ENCODE assay signal across 24 cellular contexts in genomic region chr11:81071641-81072040, GRCh38.
DNase-seq lines count a peak whose midpoint lies in the region; ATAC-seq and TF ChIP-seq lines count a peak whose summit lies in the region.
"Had no signal": no experiment of that assay in that cellular context is flagged by ENCODE, and none has a peak within 500 bp of the region (broad histone marks: within the 10 kb centered on the region; RNA-seq: fewer than 3 reads in every experiment).

No MANE protein-coding gene starts in this region.

- in situ Hi-C loops in ACHN (cut with HindIII; ENCODE audit: low pct_ligation_motif_present, low pct_unique_long_range_greater_than_20kb, low sequenced_read_pairs), result no loop called here

- no peak overlapping the region for H3K27ac Mint-ChIP-seq in MCF 10A (ENCODE audit: low read depth, unreplicated experiment)
- H3K27ac Mint-ChIP-seq: activated naive CD4-positive, alpha-beta T cell treated with anti-CD3 and anti-CD28 coated beads, Interleukin-2, amount 50 U/mL, for 72 hours; activated T-helper 1 cell treated with anti-CD3 and anti-CD28 coated beads, Interleukin-12 subunit alpha, Interleukin-12 subunit beta, Interleukin-2, Interleukin-4 antibody, amounts not matched to agents 30 ng/mL and 10 ng/mL and 1 ng/mL, durations not matched to agents 14 hours and 24 hours and 36 hours; stimulated activated memory B cell treated with anti-CD40 and anti-IgM and Interleukin-4, amounts not matched to agents 10 μg/mL and 1 μg/mL and 100 μg/mL, for 72 hours had no signal

- BruUV-seq in MCF 10A (replicated peaks; lab: Mats Ljungman, UMichigan), result no TSS peak

- no peak overlapping the region for H3K4me3 ChIP-seq in breast epithelium
- H3K4me3 ChIP-seq: A549, ascending aorta, prostate gland, uterus had no signal

- ATAC-seq in foreskin keratinocyte, result peak; percentile 94
- no peak for ATAC-seq in HG02642 (IDR thresholded peaks at IDR 0.05; ENCODE audit: poor library complexity, unreplicated experiment)
- no peak for ATAC-seq in GM18511 (IDR thresholded peaks at IDR 0.05; ENCODE audit: unreplicated experiment)
- ATAC-seq: A549; activated naive CD4-positive, alpha-beta T cell treated with anti-CD3 and anti-CD28 coated beads, Interleukin-2, amount 50 U/mL, for 72 hours; left lobe of liver; stimulated activated memory B cell treated with anti-CD40 and anti-IgM and Interleukin-4, amounts not matched to agents 10 μg/mL and 1 μg/mL and 100 μg/mL, for 72 hours had no signal

- H3K27me3 ChIP-seq in breast epithelium (no peaks in the 10 kb centered on the region), foreskin keratinocyte (no peaks in the 10 kb centered on the region)
- H3K27me3 ChIP-seq: ascending aorta, uterus had no signal

- TF ChIP-seq CTCF in MCF 10A (IDR thresholded peaks at IDR 0.05; ENCODE audit: unreplicated experiment) (no peak), breast epithelium (IDR thresholded peaks at IDR 0.05) (no peak), foreskin keratinocyte (conservative IDR thresholded peaks at IDR 0.05) (no peak)

- CTCF ChIA-PET in MCF 10A (lab: Yijun Ruan, JAX), result interaction anchor here (0.7 kb wide), 1 partner anchor 11 kb away, joined by 3 read pairs; no protein-coding TSS in a partner anchor

- no peaks in the 10 kb centered on the region for H3K36me3 Mint-ChIP-seq in MCF 10A (ENCODE audit: insufficient read depth, unreplicated experiment)
- H3K36me3 Mint-ChIP-seq: activated naive CD4-positive, alpha-beta T cell treated with anti-CD3 and anti-CD28 coated beads, Interleukin-2, amount 50 U/mL, for 72 hours; stimulated activated memory B cell treated with anti-CD40 and anti-IgM and Interleukin-4, amounts not matched to agents 10 μg/mL and 1 μg/mL and 100 μg/mL, for 72 hours had no signal

- intact Hi-C loops in MCF 10A (cut with micrococcal nuclease) (no loop called here), breast epithelium (cut with DNase I; ENCODE audit: low total_unique reads) (no loop called here)

- H3K9me3 ChIP-seq in breast epithelium, result no peaks in the 10 kb centered on the region
- H3K9me3 ChIP-seq: A549, ascending aorta, prostate gland, uterus had no signal

- no peaks in the 10 kb centered on the region for H3K9me3 Mint-ChIP-seq in MCF 10A (ENCODE audit: unreplicated experiment)
- H3K9me3 Mint-ChIP-seq: activated T-helper 1 cell treated with anti-CD3 and anti-CD28 coated beads, Interleukin-12 subunit alpha, Interleukin-12 subunit beta, Interleukin-2, Interleukin-4 antibody, amounts not matched to agents 30 ng/mL and 10 ng/mL and 1 ng/mL, durations not matched to agents 14 hours and 24 hours and 36 hours; nephron progenitor cell had no signal

- H3K4me1 Mint-ChIP-seq in MCF 10A (ENCODE audit: insufficient read depth, unreplicated experiment), result no peaks in the 10 kb centered on the region
- H3K4me1 Mint-ChIP-seq: stimulated activated memory B cell treated with anti-CD40 and anti-IgM and Interleukin-4, amounts not matched to agents 10 μg/mL and 1 μg/mL and 100 μg/mL, for 72 hours had no signal

- H3K27me3 Mint-ChIP-seq in MCF 10A (ENCODE audit: insufficient read depth, unreplicated experiment), result no peaks in the 10 kb centered on the region
- H3K27me3 Mint-ChIP-seq: stimulated activated memory B cell treated with anti-CD40 and anti-IgM and Interleukin-4, amounts not matched to agents 10 μg/mL and 1 μg/mL and 100 μg/mL, for 72 hours had no signal

- no peaks in the 10 kb centered on the region for H3K4me1 ChIP-seq in breast epithelium
- no peaks in the 10 kb centered on the region for H3K4me1 ChIP-seq in foreskin keratinocyte
- H3K4me1 ChIP-seq: A549, ascending aorta, prostate gland, uterus had no signal

- no peak overlapping the region for H3K4me3 Mint-ChIP-seq in MCF 10A (ENCODE audit: unreplicated experiment)
- H3K4me3 Mint-ChIP-seq: activated T-helper 1 cell treated with anti-CD3 and anti-CD28 coated beads, Interleukin-12 subunit alpha, Interleukin-12 subunit beta, Interleukin-2, Interleukin-4 antibody, amounts not matched to agents 30 ng/mL and 10 ng/mL and 1 ng/mL, durations not matched to agents 14 hours and 24 hours and 36 hours; stimulated activated memory B cell treated with anti-CD40 and anti-IgM and Interleukin-4, amounts not matched to agents 10 μg/mL and 1 μg/mL and 100 μg/mL, for 72 hours had no signal

- H3K27ac ChIP-seq in breast epithelium (no peak overlapping the region), foreskin keratinocyte (no peak overlapping the region)
- H3K27ac ChIP-seq: A549, ascending aorta, KMS-11, prostate gland, uterus had no signal

- H3K36me3 ChIP-seq in breast epithelium, result no peaks in the 10 kb centered on the region
- H3K36me3 ChIP-seq: ascending aorta, prostate gland, uterus had no signal

- DNase-seq in MCF 10A (ENCODE audit: unreplicated experiment), result peak; percentile 1
- no peak for DNase-seq in breast epithelium (ENCODE audit: low spot score in 2 of 2)
- peak; percentile 47 for DNase-seq in OCI-M1 (lab: John Stamatoyannopoulos, UW)
- DNase-seq in foreskin keratinocyte, result peak; percentile 45 to 76
- no peak for DNase-seq in ACHN
- no peak for DNase-seq in SK-N-DZ (ENCODE audit: low spot score)
- DNase-seq: activated CD8-positive, alpha-beta memory T cell treated with anti-CD3 and anti-CD28 coated beads for 24 hours; C1 segment of cervical spinal cord; NCI-H1436 treated with DMSO at 0.1 percent for 48 hours; NCI-H2171 treated with DMSO at 0.1 percent for 48 hours; NCI-H774; nephron progenitor cell; stimulated activated CD4-positive, alpha-beta T cell treated with anti-CD3 and anti-CD28 coated beads, Interleukin-1b, Interleukin-23, amount 100 ng/mL, for 48 hours; uterus had no signal

- no peak for TF ChIP-seq POLR2A in breast epithelium (IDR thresholded peaks at IDR 0.05)

- POLR2A ChIA-PET in MCF 10A (lab: Yijun Ruan, JAX), result no interaction called here

Comparison
In these comparisons a context has a peak if more than half of its experiments do, and no peak if none do; other contexts are left out.
1. DNase-seq: peak in MCF 10A (single experiment), OCI-M1 (single experiment) and foreskin keratinocyte (2 of 2); none in breast epithelium (0 of 2), ACHN (single experiment) and SK-N-DZ (single experiment).